In genomic region chr1:39751595-39751994, GRCh38 we compare ENCODE assay signal across 31 cellular contexts. TPM values are rescaled to one million over a fixed set of nuclear protein-coding genes. Genes with fewer than 3 reads are reported as not detected.
"Had no signal": no experiment of that assay in that cellular context is flagged by ENCODE, and none has a peak within 500 bp of the region (broad histone marks: within the 10 kb centered on the region; RNA-seq: fewer than 3 reads in every experiment).

No MANE protein-coding gene starts in this region.

- H3K27me3 ChIP-seq: SJCRH30 had no signal

- H3K9me3 Mint-ChIP-seq: activated CD4-positive, alpha-beta T cell treated with anti-CD3 and anti-CD28 coated beads, Interleukin-2, amount 10 ng/mL, durations not matched to agents 7 days and 5 days; activated naive CD4-positive, alpha-beta T cell treated with anti-CD3 and anti-CD28 coated beads, Interleukin-2, amount 10 ng/mL, durations not matched to agents 7 days and 5 days; activated naive CD8-positive, alpha-beta T cell treated with anti-CD3 and anti-CD28 coated beads, Interleukin-2, amount 50 U/mL, for 24 hours; brain; WTC11 had no signal

- ATAC-seq: activated CD4-positive, alpha-beta T cell treated with anti-CD3 and anti-CD28 coated beads for 36 hours; activated CD4-positive, CD25-positive, alpha-beta regulatory T cell treated with anti-CD3 and anti-CD28 coated beads, Interleukin-2, amount 50 U/mL, for 24 hours; activated CD8-positive, alpha-beta T cell treated with anti-CD3 and anti-CD28 coated beads, Interleukin-2, amount 10 ng/mL, durations not matched to agents 7 days and 5 days; activated naive CD8-positive, alpha-beta T cell treated with anti-CD3 and anti-CD28 coated beads, Interleukin-2, amount 50 U/mL, for 24 hours; K562; Panc1; WTC11 had no signal

- H3K27ac Mint-ChIP-seq: activated CD4-positive, alpha-beta T cell treated with anti-CD3 and anti-CD28 coated beads for 36 hours; activated CD4-positive, alpha-beta T cell treated with anti-CD3 and anti-CD28 coated beads, Interleukin-2, amount 10 ng/mL, durations not matched to agents 7 days and 5 days; activated naive CD4-positive, alpha-beta T cell treated with anti-CD3 and anti-CD28 coated beads, Interleukin-2, amount 10 ng/mL, durations not matched to agents 7 days and 5 days; activated naive CD8-positive, alpha-beta T cell; activated naive CD8-positive, alpha-beta T cell treated with anti-CD3 and anti-CD28 coated beads, Interleukin-2, amount 50 U/mL, for 24 hours; brain; WTC11 had no signal

- H3K27ac ChIP-seq: SJCRH30, SK-N-MC had no signal

- H3K4me3 Mint-ChIP-seq: activated CD4-positive, alpha-beta T cell treated with anti-CD3 and anti-CD28 coated beads for 36 hours; activated CD4-positive, alpha-beta T cell treated with anti-CD3 and anti-CD28 coated beads, Interleukin-2, amount 10 ng/mL, durations not matched to agents 7 days and 5 days; activated CD8-positive, alpha-beta T cell treated with anti-CD3 and anti-CD28 coated beads, Interleukin-2, amount 10 ng/mL, durations not matched to agents 7 days and 5 days; activated naive CD4-positive, alpha-beta T cell treated with anti-CD3 and anti-CD28 coated beads, Interleukin-2, amount 10 ng/mL, durations not matched to agents 7 days and 5 days; activated naive CD8-positive, alpha-beta T cell; activated naive CD8-positive, alpha-beta T cell treated with anti-CD3 and anti-CD28 coated beads, Interleukin-2, amount 50 U/mL, for 24 hours; brain; WTC11 had no signal

- H3K4me1 Mint-ChIP-seq: activated naive CD4-positive, alpha-beta T cell treated with anti-CD3 and anti-CD28 coated beads, Interleukin-2, amount 10 ng/mL, durations not matched to agents 7 days and 5 days; brain; WTC11 had no signal

- H3K9me3 ChIP-seq: SJCRH30 had no signal

- H3K4me1 ChIP-seq: SJCRH30 had no signal

- H3K27me3 Mint-ChIP-seq: activated CD4-positive, alpha-beta T cell treated with anti-CD3 and anti-CD28 coated beads for 36 hours; activated CD4-positive, alpha-beta T cell treated with anti-CD3 and anti-CD28 coated beads, Interleukin-2, amount 10 ng/mL, durations not matched to agents 7 days and 5 days; activated naive CD4-positive, alpha-beta T cell treated with anti-CD3 and anti-CD28 coated beads, Interleukin-2, amount 10 ng/mL, durations not matched to agents 7 days and 5 days; activated naive CD8-positive, alpha-beta T cell; activated naive CD8-positive, alpha-beta T cell treated with anti-CD3 and anti-CD28 coated beads, Interleukin-2, amount 50 U/mL, for 24 hours; brain had no signal

- DNase-seq: activated CD4-positive, alpha-beta T cell treated with anti-CD3 and anti-CD28 coated beads for 36 hours; activated CD4-positive, alpha-beta T cell treated with anti-CD3 and anti-CD28 coated beads, Interleukin-2, amount 10 ng/mL, durations not matched to agents 7 days and 5 days; activated CD4-positive, alpha-beta T cell treated with anti-CD3 and anti-CD28 coated beads, Interleukin-2, amount 50 U/mL, for 48 hours; activated CD8-positive, alpha-beta memory T cell treated with anti-CD3 and anti-CD28 coated beads, Interleukin-2, amount 50 U/mL, for 48 hours; activated CD8-positive, alpha-beta T cell treated with anti-CD3 and anti-CD28 coated beads, Interleukin-2, amount 10 ng/mL, durations not matched to agents 7 days and 5 days; activated effector memory CD4-positive, alpha-beta T cell treated with Interleukin-2 at 50 U/mL for 16 hours; activated naive CD4-positive, alpha-beta T cell treated with anti-CD3 and anti-CD28 coated beads, Interleukin-2, amount 10 ng/mL, durations not matched to agents 7 days and 5 days; activated naive CD8-positive, alpha-beta T cell treated with anti-CD3 and anti-CD28 coated beads, Interleukin-2, amount 50 U/mL, for 24 hours; activated T-cell treated with anti-CD3 and anti-CD28 coated beads, Interleukin-2, amount 50 U/mL, for 48 hours; anterior cingulate cortex; caudate nucleus; NCI-H1092 treated with DMSO at 0.1 percent for 48 hours; NCI-H1417; NCI-H146; NCI-H1930; NCI-H2081 treated with DMSO at 0.1 percent for 48 hours; NCI-H226; NCI-H446 treated with DMSO at 0.1 percent for 48 hours; NCI-H524; NCI-H69; SHP77; SJCRH30; T1000 had no signal

RNA-seq across cellular contexts. Expression of gene OXCT2, which starts 19.6 kb away (rescaled TPM):
- total RNA-seq: activated CD4-positive, alpha-beta T cell treated with anti-CD3 and anti-CD28 coated beads, Interleukin-2, amount 10 ng/mL, durations not matched to agents 7 days and 5 days; T-helper 1 cell treated with Interleukin-12 subunit alpha and Interleukin-12 subunit beta and Interleukin-4 antibody, amounts not matched to agents 30 ng/mL and 1 ng/mL, for 36 hours had no signal
